ENCODE assay signal across 8 cellular contexts in genomic region chr1:43147625-43148319, GRCh38. TPM values are rescaled to one million over a fixed set of nuclear protein-coding genes. Genes with fewer than 3 reads are reported as not detected.
A peak's percentile ranks its signal among the peaks of the same experiment; 100 is the strongest.
DNase-seq lines count a peak whose midpoint lies in the region; ATAC-seq, FAIRE-seq and TF ChIP-seq lines count a peak whose summit lies in the region.

No MANE protein-coding gene starts in this region.

- DNase-seq in GM13976 (ENCODE audit: low spot score): peak; percentile 54
- DNase-seq in NCI-H2227 treated with DMSO at 0.1 percent for 48 hours (lab: John Stamatoyannopoulos, UW): peak; percentile 97
- peak; percentile 30 for DNase-seq in activated T-cell treated with anti-CD3 and anti-CD28 coated beads, Interleukin-2, amount 50 U/mL, for 1 hour
- DNase-seq in fibroblast of mammary gland (ENCODE audit: low read depth): peak; percentile 40
- DNase-seq in myocyte (ENCODE audit: low read depth): peak; percentile 77
- peak; percentile 24 for DNase-seq in stromal cell of bone marrow (ENCODE audit: low read depth)
- DNase-seq in GM19239 (ENCODE audit: insufficient read length, low spot score): no peak

- peak overlapping the region; percentile 54 for H3K4me3 ChIP-seq in fibroblast of mammary gland (ENCODE audit: control insufficient read depth, low read depth, low read length)

- no peak for FAIRE-seq in GM19239 (lab: Jason Lieb, UNC)

- TF ChIP-seq CTCF in GM13976 (IDR thresholded peaks at IDR 0.05; ENCODE audit: borderline replicate concordance, control extremely low read depth, extremely low read depth, insufficient read depth, missing control alignments) (no peak), fibroblast of mammary gland (conservative IDR thresholded peaks at IDR 0.05; ENCODE audit: control insufficient read depth, insufficient read depth, low read depth, low read length) (no peak)

- no peak for ATAC-seq in GM21737 (IDR thresholded peaks at IDR 0.05; ENCODE audit: unreplicated experiment)

- in situ Hi-C loops in GM13976 (cut with MboI; ENCODE audit: low sequenced_read_pairs, unreplicated experiment): no loop called here

RNA-seq across cellular contexts. Expression of gene EBNA1BP2, which starts 24.3 kb away (rescaled TPM):
- 67.4 and 74.0 TPM in 2 replicates for total RNA-seq in myocyte
- polyA plus RNA-seq in myocyte (2012): 78.0 TPM

RNA-seq across cellular contexts. Expression of gene CFAP57, which starts 24.4 kb away (rescaled TPM):
- total RNA-seq in myocyte: 0.21 and 0.47 TPM in 2 replicates
- polyA plus RNA-seq in myocyte (2012): 0.66 TPM
